Comparison of ENCODE assay signal across 16 cellular contexts in genomic region chr6:33981861-33982260, GRCh38.
"Had no signal": no experiment of that assay in that cellular context is flagged by ENCODE, and none has a peak within 500 bp of the region (broad histone marks: within the 10 kb centered on the region; RNA-seq: fewer than 3 reads in every experiment).

No MANE protein-coding gene starts in this region.

- H3K4me3 ChIP-seq: esophagus muscularis mucosa, gastrocnemius medialis, heart right ventricle had no signal

- ATAC-seq: gastrocnemius medialis; heart right ventricle; naive thymus-derived CD4-positive, alpha-beta T cell had no signal

- DNase-seq: cortex of kidney; effector memory CD4-positive, alpha-beta T cell; gastrocnemius medialis; heart right ventricle; hypothalamus; kidney glomerular epithelial cell; mesendoderm; nephron progenitor cell; small intestine; stimulated activated CD4-positive, alpha-beta T cell treated with anti-CD3 and anti-CD28 coated beads, Interleukin-2, amount 100 ng/mL, for 48 hours; stimulated activated naive CD4-positive, alpha-beta T cell treated with Interleukin-2 at 50 U/mL for 16 hours; trophoblast cell had no signal

- H3K36me3 ChIP-seq: esophagus muscularis mucosa, gastrocnemius medialis, heart right ventricle, neutrophil had no signal

- H3K9me3 ChIP-seq: esophagus muscularis mucosa, gastrocnemius medialis, heart right ventricle, neutrophil had no signal

- H3K27ac Mint-ChIP-seq: naive thymus-derived CD4-positive, alpha-beta T cell had no signal

- H3K4me3 Mint-ChIP-seq: naive thymus-derived CD4-positive, alpha-beta T cell; nephron progenitor cell had no signal

- H3K4me1 ChIP-seq: esophagus muscularis mucosa, gastrocnemius medialis had no signal

- H3K27ac ChIP-seq: epithelial cell of prostate, esophagus muscularis mucosa, gastrocnemius medialis, heart right ventricle, neutrophil had no signal
